In the genomic region with DNA sequence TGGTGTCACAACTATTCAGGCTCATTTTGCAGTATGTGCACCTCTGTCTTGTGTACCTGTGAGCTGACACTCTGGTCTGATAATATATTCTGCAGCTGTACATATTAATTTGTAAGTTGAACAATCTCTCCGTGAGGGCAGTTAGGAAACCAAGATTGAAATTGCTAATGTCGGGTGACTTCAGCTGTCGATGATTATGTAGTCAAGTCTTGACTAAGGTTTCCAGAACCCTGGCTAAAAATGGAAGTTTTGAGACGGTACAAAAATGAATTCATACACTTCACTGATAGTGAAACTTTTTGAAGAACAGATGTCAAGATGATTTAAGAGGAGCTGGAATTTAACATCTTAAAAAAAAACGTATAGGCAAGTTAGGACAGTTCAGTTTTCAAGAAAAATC, we compare ENCODE assay signal across 23 cellular contexts.
"Had no signal": no experiment of that assay in that cellular context is flagged by ENCODE, and none has a peak within 500 bp of the region (broad histone marks: within the 10 kb centered on the region; RNA-seq: fewer than 3 reads in every experiment).

No MANE protein-coding gene starts in this region.

- DNase-seq: islet precursor cell; left ventricle myocardium inferior; mesendoderm; naive B cell; ovary; retina; right cardiac atrium; stimulated activated CD4-positive, alpha-beta T cell treated with anti-CD3 and anti-CD28 coated beads, Interleukin-12 subunit alpha, Interleukin-12 subunit beta, amount 100 ng/mL, for 4 hours; stimulated activated CD4-positive, alpha-beta T cell treated with anti-CD3 and anti-CD28 coated beads, Interleukin-15, amount 100 ng/mL, for 24 hours; stimulated activated CD4-positive, alpha-beta T cell treated with anti-CD3 and anti-CD28 coated beads, Interleukin-2, amount 100 ng/mL, for 24 hours; stimulated activated CD4-positive, alpha-beta T cell treated with anti-CD3 and anti-CD28 coated beads, Interleukin-4, amount 100 ng/mL, for 1 hour; stimulated activated naive CD4-positive, alpha-beta T cell treated with Interleukin-2 at 50 U/mL for 16 hours; stimulated activated naive CD8-positive, alpha-beta T cell treated with anti-CD3 and anti-CD28 coated beads, Interleukin-15, amount 100 ng/mL, for 72 hours; substantia nigra; testis; thyroid gland; transverse colon; upper lobe of left lung had no signal

- H3K9me3 ChIP-seq: left ventricle myocardium inferior, ovary, testis, thyroid gland, transverse colon, upper lobe of left lung, vagina had no signal

- ATAC-seq: natural killer cell treated with Interleukin-12 subunit alpha and Interleukin-12 subunit beta and Interleukin-15 and Interleukin-18, amount 100 ng/mL, for 72 hours; right cardiac atrium; sciatic nerve; stimulated activated naive CD8-positive, alpha-beta T cell treated with anti-CD3 and anti-CD28 coated beads, Interleukin-15, amount 100 ng/mL, for 72 hours had no signal

- H3K36me3 ChIP-seq: ovary, thyroid gland, transverse colon, upper lobe of left lung, vagina had no signal

- H3K4me3 ChIP-seq: left ventricle myocardium inferior, lung, ovary, skin epidermis, testis, thyroid gland, transverse colon, upper lobe of left lung, vagina had no signal

- H3K27ac ChIP-seq: left ventricle myocardium inferior, ovary, skin epidermis, thyroid gland, transverse colon, upper lobe of left lung, vagina had no signal

- H3K27me3 ChIP-seq: ovary, testis, thyroid gland, transverse colon, upper lobe of left lung, vagina had no signal
